ENCODE assay signal across 1 cellular context in the genomic region with DNA sequence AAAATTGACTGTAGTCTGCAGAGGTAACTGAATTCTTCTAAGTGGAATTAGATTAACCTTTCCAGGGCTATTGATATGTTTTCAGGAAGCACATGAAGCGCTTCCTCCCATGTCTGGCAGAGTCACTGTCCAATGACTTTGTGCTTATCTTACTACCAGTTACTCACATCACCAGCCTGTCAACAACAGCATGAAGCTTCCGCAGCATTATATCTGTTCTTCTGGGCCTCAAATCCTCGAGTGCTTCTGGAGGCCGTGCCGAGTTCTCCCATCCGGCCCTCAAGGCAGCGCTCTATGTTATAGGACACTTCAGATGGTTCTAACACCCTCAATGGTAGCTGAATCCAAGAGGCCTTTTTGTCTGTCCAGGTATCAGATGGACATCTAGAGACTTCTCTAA.
TF ChIP-seq lines count a peak whose summit lies in the region.

No MANE protein-coding gene starts in this region.

TF ChIP-seq in K562, 482 proteins besides CTCF, POLR2A, EP300 and RAD21 (continued from another document and continues in another):
- TF ChIP-seq HMBOX1 (IDR thresholded peaks at IDR 0.05) (peak; percentile 92), SAFB2 (IDR thresholded peaks at IDR 0.05; ENCODE audit: borderline replicate concordance, low read depth, low read length, severe bottlenecking) (no peak), TAL1 (IDR thresholded peaks at IDR 0.05) (peak; percentile 64), ZNF280A (IDR thresholded peaks at IDR 0.05; ENCODE audit: low read depth, partially characterized antibody) (no peak), STAG1 (CRISPR knock-in tag; IDR thresholded peaks at IDR 0.05; ENCODE audit: borderline replicate concordance) (no peak), NCOA1 (IDR thresholded peaks at IDR 0.05; ENCODE audit: low read depth) (peak; percentile 38; the same call in 1 of the 2 replicates), ZBTB9 (CRISPR knock-in tag; IDR thresholded peaks at IDR 0.05) (no peak), ARID1B (IDR thresholded peaks at IDR 0.05) (peak; percentile 83), TAF7 (tag; IDR thresholded peaks at IDR 0.05) (no peak), GATAD2A (IDR thresholded peaks at IDR 0.05) (0 out of 2 replicates have a peak, but pooled peaks have one; percentile 12), ZNF184 (CRISPR knock-in tag; IDR thresholded peaks at IDR 0.05) (no peak), CBFA2T3 (IDR thresholded peaks at IDR 0.05) (peak; percentile 83), STAT5A (IDR thresholded peaks at IDR 0.05; ENCODE audit: borderline replicate concordance, low read length) (peak; percentile 52; the same call in 1 of the 2 replicates), NFE2 (IDR thresholded peaks at IDR 0.05; ENCODE audit: low read depth) (peak; percentile 83), ZNF134 (CRISPR knock-in tag; conservative IDR thresholded peaks at IDR 0.05) (no peak), ZNF79 (CRISPR knock-in tag; IDR thresholded peaks at IDR 0.05; ENCODE audit: low read depth) (no peak), ZNF449 (CRISPR knock-in tag; IDR thresholded peaks at IDR 0.05) (no peak), RNF2 (IDR thresholded peaks at IDR 0.05) (peak; percentile 52; the same call in 1 of the 2 replicates), ZNF76 (CRISPR knock-in tag; IDR thresholded peaks at IDR 0.05; ENCODE audit: borderline replicate concordance) (no peak), DMBX1 (CRISPR knock-in tag; IDR thresholded peaks at IDR 0.05; ENCODE audit: borderline replicate concordance) (peak; percentile 80; the same call in 1 of the 2 replicates), ZNF398 (CRISPR knock-in tag; IDR thresholded peaks at IDR 0.05) (no peak), ZNF311 (CRISPR knock-in tag; IDR thresholded peaks at IDR 0.05) (0 out of 2 replicates have a peak, but pooled peaks have one; percentile 42), FOXK1 (CRISPR knock-in tag; IDR thresholded peaks at IDR 0.05; ENCODE audit: borderline replicate concordance) (no peak), FOXK2 (conservative IDR thresholded peaks at IDR 0.05 in 1 of 2, IDR thresholded peaks at IDR 0.05 in 1 of 2; ENCODE audit: low read depth in 2 of 2) (peak; percentile 87 to 91), NRF1 (conservative IDR thresholded peaks at IDR 0.05 in 1 of 2, IDR thresholded peaks at IDR 0.05 in 1 of 2) (no peak), TAF15 (IDR thresholded peaks at IDR 0.05; ENCODE audit: low read depth, low read length) (no peak), NEUROD1 (IDR thresholded peaks at IDR 0.05; ENCODE audit: borderline replicate concordance, low read depth, low read length, partially characterized antibody) (no peak), POLR2AphosphoS5 (IDR thresholded peaks at IDR 0.05; ENCODE audit: control insufficient read depth, insufficient read depth, low read depth, low read length) (0 out of 2 replicates have a peak, but pooled peaks have one; percentile 39), RCOR1 (IDR thresholded peaks at IDR 0.05; ENCODE audit: borderline replicate concordance in 1 of 2, low read depth in 2 of 2, low read length in 2 of 2) (peak in 1 of 2 experiments; percentile 95; a peak in 3 of 4 replicates), RBM17 (IDR thresholded peaks at IDR 0.05; ENCODE audit: borderline replicate concordance, low read depth, low read length) (no peak), ZBTB1 (CRISPR knock-in tag; IDR thresholded peaks at IDR 0.05; ENCODE audit: borderline replicate concordance, low read depth) (no peak), FOXJ2 (tag; IDR thresholded peaks at IDR 0.05) (peak; percentile 56), MXI1 (IDR thresholded peaks at IDR 0.05; ENCODE audit: low read depth, low read length) (no peak), PHTF2 (CRISPR knock-in tag; IDR thresholded peaks at IDR 0.05) (no peak), PHF20 (IDR thresholded peaks at IDR 0.05; ENCODE audit: partially characterized antibody) (no peak), ZFX (CRISPR knock-in tag; IDR thresholded peaks at IDR 0.05) (peak; percentile 42; the same call in 1 of the 2 replicates), ZNF175 (CRISPR knock-in tag; IDR thresholded peaks at IDR 0.05; ENCODE audit: low read depth) (peak; percentile 74), ZBTB7A (IDR thresholded peaks at IDR 0.05; ENCODE audit: borderline replicate concordance, control insufficient read depth, low read depth, low read length) (no peak), JUND (IDR thresholded peaks at IDR 0.05; ENCODE audit: borderline replicate concordance, low read depth, low read length) (peak; percentile 82), JUND (tag; IDR thresholded peaks at IDR 0.05; ENCODE audit: borderline replicate concordance, low read depth, low read length) (peak; percentile 55; the same call in 1 of the 3 replicates), MYC (IDR thresholded peaks at IDR 0.05; ENCODE audit: low read depth, low read length) (peak; percentile 56), MYC (CRISPR knock-in tag; IDR thresholded peaks at IDR 0.05; ENCODE audit: borderline replicate concordance, low read depth) (no peak), MECOM (CRISPR knock-in tag; IDR thresholded peaks at IDR 0.05) (peak; percentile 91), HDAC2 (IDR thresholded peaks at IDR 0.05) (peak; percentile 71; the same call in 1 of the 2 replicates), EHMT2 (IDR thresholded peaks at IDR 0.05) (no peak), ETV6 (IDR thresholded peaks at IDR 0.05; ENCODE audit: borderline replicate concordance in 1 of 2, low read depth in 2 of 2, low read length in 1 of 2) (peak in 1 of 2 experiments; percentile 73; a peak in 1 of 4 replicates), ETV6 (CRISPR knock-in tag; IDR thresholded peaks at IDR 0.05; ENCODE audit: borderline replicate concordance) (no peak), HNRNPH1 (optimal IDR thresholded peaks at IDR 0.05; ENCODE audit: low read depth, low read length) (no peak), SMAD2 (IDR thresholded peaks at IDR 0.05; ENCODE audit: low read depth, low read length) (no peak), FOXA1 (IDR thresholded peaks at IDR 0.05; ENCODE audit: borderline replicate concordance) (no peak), HMG20B (CRISPR knock-in tag; IDR thresholded peaks at IDR 0.05) (no peak), ATF3 (IDR thresholded peaks at IDR 0.05) (peak; percentile 44; the same call in 1 of the 2 replicates), ATF3 (CRISPR knock-in tag; conservative IDR thresholded peaks at IDR 0.05) (0 out of 2 replicates have a peak, but pooled peaks have one; percentile 21), ZNF766 (CRISPR knock-in tag; conservative IDR thresholded peaks at IDR 0.05) (peak; percentile 59; the same call in 1 of the 2 replicates), HIVEP1 (CRISPR knock-in tag; IDR thresholded peaks at IDR 0.05) (no peak), HMGXB4 (CRISPR knock-in tag; IDR thresholded peaks at IDR 0.05) (no peak)
- TF ChIP-seq, protein P1, sequence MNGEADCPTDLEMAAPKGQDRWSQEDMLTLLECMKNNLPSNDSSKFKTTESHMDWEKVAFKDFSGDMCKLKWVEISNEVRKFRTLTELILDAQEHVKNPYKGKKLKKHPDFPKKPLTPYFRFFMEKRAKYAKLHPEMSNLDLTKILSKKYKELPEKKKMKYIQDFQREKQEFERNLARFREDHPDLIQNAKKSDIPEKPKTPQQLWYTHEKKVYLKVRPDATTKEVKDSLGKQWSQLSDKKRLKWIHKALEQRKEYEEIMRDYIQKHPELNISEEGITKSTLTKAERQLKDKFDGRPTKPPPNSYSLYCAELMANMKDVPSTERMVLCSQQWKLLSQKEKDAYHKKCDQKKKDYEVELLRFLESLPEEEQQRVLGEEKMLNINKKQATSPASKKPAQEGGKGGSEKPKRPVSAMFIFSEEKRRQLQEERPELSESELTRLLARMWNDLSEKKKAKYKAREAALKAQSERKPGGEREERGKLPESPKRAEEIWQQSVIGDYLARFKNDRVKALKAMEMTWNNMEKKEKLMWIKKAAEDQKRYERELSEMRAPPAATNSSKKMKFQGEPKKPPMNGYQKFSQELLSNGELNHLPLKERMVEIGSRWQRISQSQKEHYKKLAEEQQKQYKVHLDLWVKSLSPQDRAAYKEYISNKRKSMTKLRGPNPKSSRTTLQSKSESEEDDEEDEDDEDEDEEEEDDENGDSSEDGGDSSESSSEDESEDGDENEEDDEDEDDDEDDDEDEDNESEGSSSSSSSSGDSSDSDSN (IDR thresholded peaks at IDR 0.05; ENCODE audit: borderline replicate concordance in 1 of 2, low read depth in 2 of 2, low read length in 2 of 2) = 0 out of 4 replicates have a peak, but pooled peaks of 1 of the 2 experiments have one; percentile 55
